In the genomic region with DNA sequence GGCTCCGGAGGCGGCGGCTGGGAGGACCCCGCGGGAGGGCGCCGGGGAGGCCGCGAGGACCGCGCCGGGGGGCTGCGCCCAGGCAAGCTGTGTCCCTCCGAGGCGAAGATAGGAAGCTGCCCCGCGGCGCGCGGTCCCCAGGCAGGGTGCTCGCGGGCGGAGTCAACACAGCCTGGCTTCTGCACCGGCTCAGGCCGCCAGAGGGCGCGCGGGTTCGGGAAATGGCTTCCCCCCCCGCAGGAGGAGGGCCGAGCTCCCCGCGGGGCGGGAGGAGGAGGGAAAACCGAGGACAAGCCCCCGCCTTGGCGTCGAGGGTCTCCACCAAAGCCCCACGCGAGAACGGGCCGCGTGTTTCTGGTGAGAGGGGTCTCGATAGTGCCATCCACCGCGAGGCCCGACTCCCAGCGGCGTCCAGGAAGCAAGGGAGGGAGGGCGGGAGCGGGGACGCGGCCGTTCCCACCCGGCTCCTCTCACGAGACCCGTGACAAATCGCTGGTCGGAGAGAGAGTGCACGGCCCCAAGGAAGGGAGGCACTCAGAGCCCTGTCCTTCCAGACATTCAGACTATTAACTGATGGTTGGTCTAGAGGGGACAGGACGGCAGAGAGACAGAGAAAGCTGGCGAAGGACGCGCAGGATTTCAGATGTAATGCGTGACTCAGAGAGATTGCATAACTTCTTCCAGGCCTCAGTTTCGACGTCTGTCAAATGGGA, we compare ENCODE assay signal across 8 cellular contexts.
DNase-seq lines count a peak whose midpoint lies in the region; ATAC-seq, FAIRE-seq and TF ChIP-seq lines count a peak whose summit lies in the region.

No MANE protein-coding gene starts in this region.

- no peak overlapping the region for H3K27ac ChIP-seq in CD4-positive, alpha-beta T cell (ENCODE audit: low read depth, low read length)

- peak; percentile 76 to 94 (median 87) for DNase-seq in CD4-positive, alpha-beta T cell
- DNase-seq in GM19239 (ENCODE audit: insufficient read length, low spot score) (peak; percentile 88), NK-92 (lab: John Stamatoyannopoulos, UW; ENCODE audit: unreplicated experiment) (peak; percentile 7), epidermal melanocyte (ENCODE audit: insufficient read length, low spot score) (peak; percentile 87), mucosa of gallbladder (ENCODE audit: low spot score) (peak; percentile 88)
- peak; percentile 56 for DNase-seq in activated CD8-positive, alpha-beta memory T cell treated with anti-CD3 and anti-CD28 coated beads, Interleukin-2, amount 50 U/mL, for 1 hour (ENCODE audit: extremely low read depth)
- DNase-seq in stimulated activated CD8-positive, alpha-beta memory T cell treated with anti-CD3 and anti-CD28 coated beads, Interleukin-4, amount 100 ng/mL, for 1 hour (ENCODE audit: low read depth in 2 of 2, low spot score in 1 of 2) = peak; percentile 84 to 86

- H3K9me3 Mint-ChIP-seq in CD4-positive, alpha-beta T cell = no peaks in the 10 kb centered on the region

- POLR2A ChIA-PET in CD4-positive, alpha-beta T cell (lab: Charles Lee) = interaction anchor here (0.7 to 3.4 kb wide), 5 partner anchors 62 to 1127 kb away, joined by 3 to 28 read pairs (median 4); partner anchors contain the start of genes DNAJA2, ITFG1, NETO2 and PHKB

- H3K4me3 Mint-ChIP-seq in CD4-positive, alpha-beta T cell = peak overlapping the region; percentile 67

- peak; percentile 93 for FAIRE-seq in GM19239 (lab: Jason Lieb, UNC)

- no peaks in the 10 kb centered on the region for H3K9me3 ChIP-seq in CD4-positive, alpha-beta T cell (ENCODE audit: control insufficient read depth, low read length)

- H3K27ac Mint-ChIP-seq in CD4-positive, alpha-beta T cell = no peak overlapping the region

- ATAC-seq in CD4-positive, alpha-beta T cell (ENCODE audit: poor library complexity) = peak; percentile 97
- ATAC-seq in HG03432 (IDR thresholded peaks at IDR 0.05; ENCODE audit: unreplicated experiment) = peak; percentile 96

- H3K36me3 Mint-ChIP-seq in CD4-positive, alpha-beta T cell (ENCODE audit: low read depth) = no peaks in the 10 kb centered on the region

- H3K27me3 Mint-ChIP-seq in CD4-positive, alpha-beta T cell = no peaks in the 10 kb centered on the region

- CTCF ChIA-PET in CD4-positive, alpha-beta T cell (lab: Charles Lee) = interaction anchor here (0.6 to 2.4 kb wide), 21 partner anchors 9 to 1129 kb away, joined by 3 to 24 read pairs (median 4); partner anchors contain the start of genes DNAJA2, NETO2 and PHKB

- H3K27me3 ChIP-seq in CD4-positive, alpha-beta T cell (ENCODE audit: control insufficient read depth, insufficient read depth, low read length) = no peaks in the 10 kb centered on the region

- TF ChIP-seq CTCF in CD4-positive, alpha-beta T cell (IDR thresholded peaks at IDR 0.05) = peak; percentile 93

- intact Hi-C loops in CD4-positive, alpha-beta T cell (cut with DNase I, micrococcal nuclease) = loop anchor here (1.0 to 10.0 kb wide), 8 partner anchors 63 to 1587 kb away; partner anchors contain the start of genes ITFG1 (in 1 of the 2), NETO2 (in 1 of the 2), ORC6 (in 1 of the 2) and PHKB (in 1 of the 2)

- no peaks in the 10 kb centered on the region for H3K4me1 Mint-ChIP-seq in CD4-positive, alpha-beta T cell (ENCODE audit: low read depth)

Comparison
In these comparisons a context has a peak if more than half of its experiments do, and no peak if none do; other contexts are left out.
1. DNase-seq: peak in every context shown above with its lines; median percentile 88 in GM19239; 88 in mucosa of gallbladder; 87 in CD4-positive, alpha-beta T cell; 87 in epidermal melanocyte; 85 in stimulated activated CD8-positive, alpha-beta memory T cell treated with anti-CD3 and anti-CD28 coated beads, Interleukin-4, amount 100 ng/mL, for 1 hour; 56 in activated CD8-positive, alpha-beta memory T cell treated with anti-CD3 and anti-CD28 coated beads, Interleukin-2, amount 50 U/mL, for 1 hour; 7 in NK-92.